Comparison of ENCODE assay signal across 8 cellular contexts in the genomic region with DNA sequence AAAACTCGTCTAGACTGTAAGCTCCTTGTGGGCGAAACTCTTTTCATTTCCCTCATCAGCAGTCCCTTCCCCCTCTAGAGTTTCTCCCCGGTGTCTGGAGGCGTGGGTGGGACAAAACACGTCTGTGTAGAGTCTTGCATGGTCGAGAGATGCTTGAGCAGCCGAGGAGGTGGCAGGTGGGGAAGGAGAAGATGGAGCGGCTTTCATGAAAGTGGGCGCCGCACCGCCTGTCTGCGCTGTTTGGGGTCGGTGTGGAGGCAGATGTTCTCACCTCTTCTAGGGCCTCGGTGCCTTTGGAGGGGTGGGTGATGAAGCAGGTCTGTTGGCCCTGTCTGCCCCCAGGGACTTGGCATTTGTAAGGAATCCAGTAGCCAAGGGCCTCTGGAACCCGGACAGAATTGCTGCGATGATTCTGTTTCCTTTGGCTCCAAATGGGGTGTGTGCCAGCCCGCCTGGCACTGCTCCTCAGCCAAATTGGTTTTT. TPM values are rescaled to one million over a fixed set of nuclear protein-coding genes. Genes with fewer than 3 reads are reported as not detected.
DNase-seq lines count a peak whose midpoint lies in the region; TF ChIP-seq lines count a peak whose summit lies in the region.

No MANE protein-coding gene starts in this region.

- no peaks in the 10 kb centered on the region for H4K20me1 ChIP-seq in fibroblast of lung (ENCODE audit: control insufficient read depth, extremely low read depth, insufficient read depth, low read length)

- no peak overlapping the region for H3K9ac ChIP-seq in fibroblast of lung (ENCODE audit: insufficient read depth, low read length)
- H3K9ac ChIP-seq in rectal smooth muscle tissue (ENCODE audit: low read length): no peak overlapping the region

- H2AFZ ChIP-seq in fibroblast of lung (ENCODE audit: low read length): no peak overlapping the region

- H3K36me3 ChIP-seq in Peyer's patch: peaks cover 0 to 27% (median 0%) of the 10 kb centered on the region in 3 donors
- H3K36me3 ChIP-seq in fibroblast of lung (ENCODE audit: control insufficient read depth, insufficient read depth, low read length): peaks cover 11% of the 10 kb centered on the region
- H3K36me3 ChIP-seq in rectal smooth muscle tissue (ENCODE audit: control insufficient read depth, insufficient read depth, low read length): peaks cover 21% of the 10 kb centered on the region

- no peak for TF ChIP-seq POLR2A in Peyer's patch (IDR thresholded peaks at IDR 0.05)

- peak overlapping the region; percentile 75 for H3K4me2 ChIP-seq in fibroblast of lung (ENCODE audit: extremely low read depth, insufficient read depth, low read length)

- H3K4me3 ChIP-seq in GM12865 (ENCODE audit: low read depth, low read length) (peak overlapping the region; percentile 88), Peyer's patch (peak overlapping the region; percentile 82 to 98 (median 96)), fibroblast of lung (replicated peaks in 1 of 4; ENCODE audit: control extremely low read depth in 1 of 4, insufficient read depth in 1 of 4, low read depth in 3 of 4, low read length in 4 of 4) (peak overlapping the region; percentile 70 to 88 (median 78)), rectal smooth muscle tissue (ENCODE audit: low read length) (peak overlapping the region; percentile 85)

- peaks cover 0 to 27% (median 8%) of the 10 kb centered on the region in 4 donors for H3K4me1 ChIP-seq in Peyer's patch
- peaks cover 6% of the 10 kb centered on the region for H3K4me1 ChIP-seq in fibroblast of lung (ENCODE audit: control insufficient read depth, extremely low read depth, insufficient read depth, low read length)
- H3K4me1 ChIP-seq in rectal smooth muscle tissue (ENCODE audit: control insufficient read depth, insufficient read depth, low read length): peaks cover 7% of the 10 kb centered on the region

- DNase-seq in GM12865 (ENCODE audit: low read depth) (peak; percentile 30), Peyer's patch (no peak), fibroblast of lung (ENCODE audit: low read depth in 2 of 2) (no peak), GM13977 (ENCODE audit: low spot score) (no peak), kidney tubule cell (ENCODE audit: low spot score) (no peak)
- no peak for DNase-seq in stimulated activated naive CD4-positive, alpha-beta T cell treated with Interleukin-2 at 50 U/mL for 16 hours (lab: John Stamatoyannopoulos, UW)
- no peak for DNase-seq in stimulated activated CD4-positive, alpha-beta T cell treated with anti-CD3 and anti-CD28 coated beads, Interleukin-4, amount 100 ng/mL, for 4 hours

- H3K27me3 ChIP-seq in Peyer's patch (no peaks in the 10 kb centered on the region), fibroblast of lung (ENCODE audit: control insufficient read depth, insufficient read depth, low read length) (no peaks in the 10 kb centered on the region), rectal smooth muscle tissue (ENCODE audit: control insufficient read depth, insufficient read depth, low read length) (no peaks in the 10 kb centered on the region)

- in situ Hi-C loops in GM13977 (cut with MboI; ENCODE audit: low pct_unique_long_range_greater_than_20kb, low sequenced_read_pairs, unreplicated experiment): no loop called here

- H3K9me3 ChIP-seq in Peyer's patch (no peaks in the 10 kb centered on the region), fibroblast of lung (ENCODE audit: control insufficient read depth, insufficient read depth, low read depth, low read length) (no peaks in the 10 kb centered on the region)

- H3K79me2 ChIP-seq in fibroblast of lung (ENCODE audit: control insufficient read depth, insufficient read depth, low read length): peaks cover 47% of the 10 kb centered on the region

- H3K27ac ChIP-seq in Peyer's patch (peak overlapping the region in 1 of 4 donors; percentile 95), fibroblast of lung (ENCODE audit: insufficient read depth, low read length) (no peak overlapping the region), rectal smooth muscle tissue (ENCODE audit: low read depth, low read length) (no peak overlapping the region)

- TF ChIP-seq CTCF in GM12865 (IDR thresholded peaks at IDR 0.05; ENCODE audit: insufficient read depth, low read depth, low read length, missing control alignments): no peak
- no peak for TF ChIP-seq CTCF in Peyer's patch (IDR thresholded peaks at IDR 0.05)
- TF ChIP-seq CTCF in fibroblast of lung (conservative IDR thresholded peaks at IDR 0.05 in 1 of 2, IDR thresholded peaks at IDR 0.05 in 1 of 2; ENCODE audit: low read depth in 1 of 2, low read length in 2 of 2): no peak
- no peak for TF ChIP-seq CTCF in GM13977 (IDR thresholded peaks at IDR 0.05; ENCODE audit: extremely low read depth, insufficient read depth, missing control alignments)

RNA-seq across cellular contexts. Expression of a gene that starts 1.2 kb away (rescaled TPM):
- 10 to 100 TPM; 49.6 to 71.0 (median 65.0) TPM for total RNA-seq in Peyer's patch
- total RNA-seq in fibroblast of lung: 9.8 and 10.6 TPM in 2 replicates
- 10.4 and 16.0 TPM in 2 replicates for polyA plus RNA-seq in fibroblast of lung
- 13.5 and 14.7 TPM in 2 replicates for polyA plus RNA-seq in fibroblast of lung (2012)
- polyA minus RNA-seq in fibroblast of lung (ENCODE audit: low replicate concordance): 55.8 and 61.1 TPM in 2 replicates
